In the genomic region with DNA sequence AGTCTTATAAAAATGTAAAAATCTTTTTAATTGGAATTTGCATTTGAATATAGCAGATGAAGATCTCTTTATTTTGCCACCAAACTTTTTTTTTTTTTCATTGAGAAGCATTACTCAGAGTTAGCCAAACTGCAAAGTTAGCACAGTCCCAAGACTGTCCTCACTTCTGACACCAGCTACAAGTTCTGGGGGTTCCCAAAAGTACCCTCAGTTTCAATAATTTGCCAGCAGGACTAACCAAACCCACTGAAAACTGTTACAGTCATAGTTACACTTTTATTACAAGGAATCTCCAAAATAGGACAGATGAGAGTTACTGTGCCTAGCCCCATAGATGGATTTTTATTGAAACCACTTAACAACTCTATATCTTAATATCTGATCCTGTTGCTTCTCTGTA, we compare ENCODE assay signal across 34 cellular contexts.
"Had no signal": no experiment of that assay in that cellular context is flagged by ENCODE, and none has a peak within 500 bp of the region (broad histone marks: within the 10 kb centered on the region; RNA-seq: fewer than 3 reads in every experiment).

No MANE protein-coding gene starts in this region.

- H3K27me3 Mint-ChIP-seq: activated B cell treated with CpG ODN at 0.5 μM for 24 hours; activated CD4-positive, alpha-beta memory T cell treated with anti-CD3 and anti-CD28 coated beads for 36 hours; activated naive CD4-positive, alpha-beta T cell treated with anti-CD3 and anti-CD28 coated beads, Interleukin-2, amount 50 U/mL, for 24 hours; activated naive CD8-positive, alpha-beta T cell treated with anti-CD3 and anti-CD28 coated beads, Interleukin-2, amount 10 ng/mL, durations not matched to agents 7 days and 5 days; central memory CD8-positive, alpha-beta T cell had no signal

- H3K27ac Mint-ChIP-seq: activated B cell treated with CpG ODN at 0.5 μM for 24 hours; activated CD4-positive, alpha-beta memory T cell treated with anti-CD3 and anti-CD28 coated beads for 36 hours; activated naive CD4-positive, alpha-beta T cell treated with anti-CD3 and anti-CD28 coated beads, Interleukin-2, amount 50 U/mL, for 24 hours; activated naive CD8-positive, alpha-beta T cell treated with anti-CD3 and anti-CD28 coated beads, Interleukin-2, amount 10 ng/mL, durations not matched to agents 7 days and 5 days; activated T-helper 2 cell treated with anti-CD3 and anti-CD28 coated beads, Interferon-gamma antibody, Interleukin-2, Interleukin-4, amounts not matched to agents 10 μg/mL and 5 μg/mL and 100 μg/mL, durations not matched to agents 14 hours and 24 hours and 36 hours had no signal

- H3K27ac ChIP-seq: ascending aorta, cardiac muscle cell, VCaP had no signal

- ATAC-seq: Panc1, Right ventricle myocardium inferior had no signal

- DNase-seq: activated B cell treated with CpG ODN at 0.5 μM for 24 hours; activated CD4-positive, alpha-beta memory T cell treated with anti-CD3 and anti-CD28 coated beads for 36 hours; activated CD4-positive, alpha-beta T cell treated with anti-CD3 and anti-CD28 coated beads for 4 hours; activated CD4-positive, alpha-beta T cell treated with anti-CD3 and anti-CD28 coated beads, Interleukin-2, amount 50 U/mL, for 1 hour; activated CD4-positive, CD25-positive, alpha-beta regulatory T cell treated with anti-CD3 and anti-CD28 coated beads, Interleukin-2, amount 50 U/mL, for 72 hours; activated CD8-positive, alpha-beta memory T cell treated with anti-CD3 and anti-CD28 coated beads, Interleukin-2, amount 50 U/mL, for 4 hours; activated gamma-delta T cell; activated naive CD4-positive, alpha-beta T cell treated with Interleukin-2 at 50 U/mL for 16 hours; activated naive CD8-positive, alpha-beta T cell treated with anti-CD3 and anti-CD28 coated beads, Interleukin-2, amount 10 ng/mL, durations not matched to agents 7 days and 5 days; activated T-cell treated with anti-CD3 and anti-CD28 coated beads, Interleukin-2, amount 50 U/mL, for 48 hours; amygdala; Kasumi-1; MG63; NCI-H1048; NCI-H1105 treated with DMSO at 0.1 percent for 48 hours; NCI-H1436; NCI-H1694; NCI-H1930; NCI-H2081 treated with DMSO at 0.1 percent for 48 hours; NCI-H226; NCI-H446 treated with DMSO at 0.1 percent for 48 hours; NCI-H524; SW 1271; T-helper 1 cell; T-helper 2 cell; T-helper 9 cell had no signal

- H3K4me1 Mint-ChIP-seq: activated naive CD4-positive, alpha-beta T cell treated with anti-CD3 and anti-CD28 coated beads, Interleukin-2, amount 50 U/mL, for 24 hours; activated naive CD8-positive, alpha-beta T cell treated with anti-CD3 and anti-CD28 coated beads, Interleukin-2, amount 10 ng/mL, durations not matched to agents 7 days and 5 days had no signal

- H3K36me3 Mint-ChIP-seq: activated CD4-positive, alpha-beta memory T cell treated with anti-CD3 and anti-CD28 coated beads for 36 hours had no signal

- H3K4me3 Mint-ChIP-seq: activated B cell treated with CpG ODN at 0.5 μM for 24 hours; activated CD4-positive, alpha-beta memory T cell treated with anti-CD3 and anti-CD28 coated beads for 36 hours; activated naive CD4-positive, alpha-beta T cell treated with anti-CD3 and anti-CD28 coated beads, Interleukin-2, amount 50 U/mL, for 24 hours; activated naive CD8-positive, alpha-beta T cell treated with anti-CD3 and anti-CD28 coated beads, Interleukin-2, amount 10 ng/mL, durations not matched to agents 7 days and 5 days; central memory CD8-positive, alpha-beta T cell had no signal

- H3K9me3 Mint-ChIP-seq: activated B cell treated with CpG ODN at 0.5 μM for 24 hours; activated CD4-positive, alpha-beta memory T cell treated with anti-CD3 and anti-CD28 coated beads for 36 hours; activated naive CD4-positive, alpha-beta T cell treated with anti-CD3 and anti-CD28 coated beads, Interleukin-2, amount 50 U/mL, for 24 hours; central memory CD8-positive, alpha-beta T cell had no signal
